ENCODE assay signal across 17 cellular contexts in the genomic region with DNA sequence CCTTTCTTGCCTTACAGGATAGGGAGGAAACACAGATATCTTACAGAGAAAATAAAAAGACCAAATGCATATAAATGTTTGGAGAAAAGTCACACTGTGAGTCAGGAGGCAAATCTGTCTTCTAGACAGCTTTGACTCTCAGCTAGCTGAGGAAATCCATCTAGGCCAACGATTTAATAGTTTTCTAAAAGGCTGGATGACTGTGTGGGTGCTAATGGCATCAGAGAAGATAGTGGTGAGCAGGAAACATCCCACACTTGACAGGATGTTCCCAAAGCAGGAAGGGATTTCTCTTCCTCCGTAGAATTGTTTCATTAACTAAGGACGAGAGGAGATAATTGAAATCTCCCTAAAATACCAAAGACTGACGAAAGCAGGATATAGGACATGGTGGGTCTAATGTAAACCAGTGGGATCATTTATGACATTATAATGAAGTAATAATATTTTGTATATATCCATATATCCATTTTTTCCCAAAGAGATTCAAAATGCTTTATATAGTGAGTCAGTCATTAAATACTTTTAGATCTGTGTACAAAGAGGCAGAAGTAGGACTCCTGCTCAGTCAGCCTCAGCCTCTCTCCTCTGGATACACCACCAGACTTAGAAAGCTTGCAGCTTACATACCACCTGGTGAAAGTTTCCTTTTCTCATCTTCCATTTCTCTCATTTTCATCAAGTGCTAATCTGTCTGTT. TPM values are rescaled to one million over a fixed set of nuclear protein-coding genes. Genes with fewer than 3 reads are reported as not detected.
DNase-seq lines count a peak whose midpoint lies in the region; ATAC-seq and TF ChIP-seq lines count a peak whose summit lies in the region.
"Had no signal": no experiment of that assay in that cellular context is flagged by ENCODE, and none has a peak within 500 bp of the region (broad histone marks: within the 10 kb centered on the region; RNA-seq: fewer than 3 reads in every experiment).

No MANE protein-coding gene starts in this region.

- H4K8ac ChIP-seq in mesendoderm (ENCODE audit: low read depth, low read length) = no peak overlapping the region

- no peak overlapping the region for H3K9ac ChIP-seq in mesendoderm (ENCODE audit: low read length)

- no peaks in the 10 kb centered on the region for H3K4me1 ChIP-seq in mesendoderm (ENCODE audit: control insufficient read depth, low read depth, low read length)
- peaks cover 7 to 11% of the 10 kb centered on the region in 2 donors for H3K4me1 ChIP-seq in gastrocnemius medialis

- TF ChIP-seq CTCF in gastrocnemius medialis (IDR thresholded peaks at IDR 0.05 in 4 of 5, conservative IDR thresholded peaks at IDR 0.05 in 1 of 5) = no peak

- no peak overlapping the region for H2BK5ac ChIP-seq in mesendoderm (ENCODE audit: low read length)

- in situ Hi-C loops in gastrocnemius medialis (cut with MboI; ENCODE audit: low sequenced_read_pairs in 4 of 4) = no loop called here

- H3K27ac ChIP-seq in mesendoderm (ENCODE audit: low read depth, low read length) (no peak overlapping the region), gastrocnemius medialis (peak overlapping the region in 1 of 4 donors; percentile 17)

- no peak overlapping the region for H3K4me3 ChIP-seq in mesendoderm (ENCODE audit: low read length)
- no peak overlapping the region for H3K4me3 ChIP-seq in gastrocnemius medialis
- H3K4me3 ChIP-seq: HAP-1 had no signal

- H3K18ac ChIP-seq in mesendoderm (ENCODE audit: low read length) = no peak overlapping the region

- no peaks in the 10 kb centered on the region for H3K79me2 ChIP-seq in mesendoderm (ENCODE audit: control insufficient read depth, insufficient read depth, low read length)

- peak; percentile 56 for ATAC-seq in GM18498 (IDR thresholded peaks at IDR 0.05; ENCODE audit: unreplicated experiment)
- peak; percentile 63 for ATAC-seq in GM21786 (IDR thresholded peaks at IDR 0.05; ENCODE audit: unreplicated experiment)
- no peak for ATAC-seq in gastrocnemius medialis
- ATAC-seq: left cardiac atrium had no signal

- H3K56ac ChIP-seq in mesendoderm (ENCODE audit: low read length) = no peak overlapping the region

- H3K9me3 ChIP-seq in gastrocnemius medialis = no peaks in the 10 kb centered on the region
- H3K9me3 ChIP-seq: HAP-1 had no signal

- H4K5ac ChIP-seq in mesendoderm (ENCODE audit: low read length) = no peak overlapping the region

- no peak for TF ChIP-seq POLR2A in gastrocnemius medialis (IDR thresholded peaks at IDR 0.05)

- intact Hi-C loops in gastrocnemius medialis (cut with DNase I; ENCODE audit: low total_unique reads) = no loop called here

- no peak overlapping the region for H3K23ac ChIP-seq in mesendoderm (ENCODE audit: low read length)

- DNase-seq in amniotic epithelial cell (ENCODE audit: low read depth) (peak; percentile 78), mesendoderm (peak; percentile 8), gastrocnemius medialis (no peak), SKM-1 treated with dmso at 0.1 percent for 144 hours (lab: John Stamatoyannopoulos, UW; ENCODE audit: unreplicated experiment) (no peak), globus pallidus (ENCODE audit: low spot score) (no peak), OCI-M2 (lab: John Stamatoyannopoulos, UW; ENCODE audit: unreplicated experiment) (no peak)
- DNase-seq: activated B cell treated with CpG ODN at 0.5 μM for 24 hours; activated effector memory CD4-positive, alpha-beta T cell treated with anti-CD3 and anti-CD28 coated beads, Interleukin-2, amount 50 U/mL, for 16 hours; COR-L47; GF-D8; left cardiac atrium; naive B cell; NCI-H1105 treated with DMSO at 0.1 percent for 48 hours; RPMI8226 had no signal

- H2BK120ac ChIP-seq in mesendoderm (ENCODE audit: low read depth, low read length) = no peak overlapping the region

- H2BK15ac ChIP-seq in mesendoderm (replicated peaks; ENCODE audit: low read depth) = no peak overlapping the region

- H3K36me3 ChIP-seq in mesendoderm (ENCODE audit: control insufficient read depth, insufficient read depth, low read length) (no peaks in the 10 kb centered on the region), gastrocnemius medialis (no peaks in the 10 kb centered on the region)
- H3K36me3 ChIP-seq: HAP-1 had no signal

- no CpG with 5 or more reads among the region's 4 CpGs for WGBS in mesendoderm (ENCODE audit: extremely low coverage, insufficient coverage, low lambda C conversion rate)

- H3K79me1 ChIP-seq in mesendoderm (ENCODE audit: low read length) = no peaks in the 10 kb centered on the region

- no peak overlapping the region for H3K4me2 ChIP-seq in mesendoderm (ENCODE audit: low read length)

- no peak overlapping the region for H3K4ac ChIP-seq in mesendoderm (ENCODE audit: low read depth, low read length)

- no peaks in the 10 kb centered on the region for H3K27me3 ChIP-seq in mesendoderm (ENCODE audit: insufficient read depth, low read length, poor library complexity)
- H3K27me3 ChIP-seq in gastrocnemius medialis = no peaks in the 10 kb centered on the region

- H2AK5ac ChIP-seq in mesendoderm (ENCODE audit: low read length) = no peak overlapping the region

RNA-seq across cellular contexts. Expression of a gene that starts 44.3 kb away (rescaled TPM):
- polyA plus RNA-seq in mesendoderm (2013, experiment 1 of 2) = 410 TPM
- polyA plus RNA-seq in mesendoderm (2013, experiment 2 of 2) = 407 TPM
- total RNA-seq in gastrocnemius medialis = 100 to 1,000 TPM; 323 to 502 (median 464) TPM

Comparison
In these comparisons a context has a peak if more than half of its experiments do, and no peak if none do; other contexts are left out.
1. ATAC-seq: peak in GM18498 (single experiment) and GM21786 (single experiment); none in gastrocnemius medialis (0 of 2).
2. DNase-seq: peak in amniotic epithelial cell (single experiment) and mesendoderm (single experiment); none in gastrocnemius medialis (0 of 2), SKM-1 treated with dmso at 0.1 percent for 144 hours (single experiment), globus pallidus (single experiment) and OCI-M2 (single experiment).